ENCODE assay signal across 8 cellular contexts in genomic region chr11:13776134-13776815, GRCh38.
A peak's percentile ranks its signal among the peaks of the same experiment; 100 is the strongest.
DNase-seq lines count a peak whose midpoint lies in the region; ATAC-seq and TF ChIP-seq lines count a peak whose summit lies in the region.

No MANE protein-coding gene starts in this region.

- TF ChIP-seq POLR2A in breast epithelium (IDR thresholded peaks at IDR 0.05), result no peak

- H3K27ac ChIP-seq in breast epithelium (no peak overlapping the region), right cardiac atrium (ENCODE audit: low read length) (no peak overlapping the region)
- H3K27ac ChIP-seq in effector memory CD4-positive, alpha-beta T cell (ENCODE audit: insufficient read depth, low read length, poor library complexity, severe bottlenecking), result no peak overlapping the region

- peaks cover 67% of the 10 kb centered on the region for H3K27me3 Mint-ChIP-seq in MCF 10A (ENCODE audit: insufficient read depth, unreplicated experiment)
- H3K27me3 Mint-ChIP-seq in T-helper 2 cell treated with Interferon-gamma antibody and Interleukin-4, amounts not matched to agents 5 μg/mL and 100 μg/mL, for 36 hours (ENCODE audit: low read depth), result peaks cover 33% of the 10 kb centered on the region

- no peaks in the 10 kb centered on the region for H3K36me3 Mint-ChIP-seq in MCF 10A (ENCODE audit: insufficient read depth, unreplicated experiment)
- no peaks in the 10 kb centered on the region for H3K36me3 Mint-ChIP-seq in T-helper 2 cell treated with Interferon-gamma antibody and Interleukin-4, amounts not matched to agents 5 μg/mL and 100 μg/mL, for 36 hours (ENCODE audit: low read depth)

- no TSS peak for BruUV-seq in MCF 10A (replicated peaks; lab: Mats Ljungman, UMichigan)

- DNase-seq in MCF 10A (ENCODE audit: unreplicated experiment), result peak; percentile 34
- no peak for DNase-seq in breast epithelium (ENCODE audit: low spot score in 2 of 2)
- DNase-seq in RKO (ENCODE audit: low spot score), result peak; percentile 11
- DNase-seq in effector memory CD4-positive, alpha-beta T cell, result peak in 2 of 3 donors; percentile 6 to 19
- DNase-seq in stimulated activated naive CD8-positive, alpha-beta T cell treated with anti-CD3 and anti-CD28 coated beads, Interleukin-15, Interleukin-2, amounts not matched to agents 100 U/mL and 50 U/mL, for 24 hours, result peak; percentile 10
- DNase-seq in right cardiac atrium, result no peak
- DNase-seq in GM19238 (ENCODE audit: insufficient read length, low spot score), result no peak
- DNase-seq in T-helper 2 cell treated with Interferon-gamma antibody and Interleukin-4, amounts not matched to agents 5 μg/mL and 100 μg/mL, for 36 hours (ENCODE audit: low spot score), result no peak

- H3K4me3 Mint-ChIP-seq in MCF 10A (ENCODE audit: unreplicated experiment), result no peak overlapping the region
- H3K4me3 Mint-ChIP-seq in T-helper 2 cell treated with Interferon-gamma antibody and Interleukin-4, amounts not matched to agents 5 μg/mL and 100 μg/mL, for 36 hours, result no peak overlapping the region

- H3K27me3 ChIP-seq in breast epithelium, result no peaks in the 10 kb centered on the region
- H3K27me3 ChIP-seq in effector memory CD4-positive, alpha-beta T cell (replicated peaks; ENCODE audit: control insufficient read depth, insufficient read depth, low read length, poor library complexity, severe bottlenecking), result no peaks in the 10 kb centered on the region
- H3K27me3 ChIP-seq in right cardiac atrium (ENCODE audit: control insufficient read depth, insufficient read depth), result no peaks in the 10 kb centered on the region

- no peak overlapping the region for H3K4me3 ChIP-seq in breast epithelium
- H3K4me3 ChIP-seq in effector memory CD4-positive, alpha-beta T cell (ENCODE audit: insufficient read depth, low read depth, low read length, poor library complexity, severe bottlenecking), result no peak overlapping the region
- H3K4me3 ChIP-seq in right cardiac atrium (ENCODE audit: low read length), result no peak overlapping the region

- TF ChIP-seq CTCF in MCF 10A (IDR thresholded peaks at IDR 0.05; ENCODE audit: unreplicated experiment) (no peak), breast epithelium (IDR thresholded peaks at IDR 0.05) (peak in 1 of 3 donors; percentile 10)

- no peaks in the 10 kb centered on the region for H3K9me3 ChIP-seq in breast epithelium
- H3K9me3 ChIP-seq in effector memory CD4-positive, alpha-beta T cell (ENCODE audit: control insufficient read depth, low read length), result no peaks in the 10 kb centered on the region
- no peaks in the 10 kb centered on the region for H3K9me3 ChIP-seq in right cardiac atrium (ENCODE audit: control insufficient read depth, low read length)

- ATAC-seq in stimulated activated naive CD8-positive, alpha-beta T cell treated with anti-CD3 and anti-CD28 coated beads, Interleukin-15, Interleukin-2, amounts not matched to agents 100 U/mL and 50 U/mL, for 24 hours, result no peak
- no peak for ATAC-seq in right cardiac atrium

- intact Hi-C loops in MCF 10A (cut with micrococcal nuclease), result loop anchor here (1.0 to 10.0 kb wide), 2 partner anchors 473 to 679 kb away; no protein-coding TSS in a partner anchor
- intact Hi-C loops in breast epithelium (cut with DNase I; ENCODE audit: low total_unique reads), result loop anchor here (10.0 kb wide), 1 partner anchor 469 kb away; no protein-coding TSS in a partner anchor
- intact Hi-C loops in right cardiac atrium (cut with DNase I), result loop anchor here in 2 of 4 donors (10.0 kb wide), 1 partner anchor 469 kb away; no protein-coding TSS in a partner anchor

- no peaks in the 10 kb centered on the region for H3K9me3 Mint-ChIP-seq in MCF 10A (ENCODE audit: unreplicated experiment)
- H3K9me3 Mint-ChIP-seq in T-helper 2 cell treated with Interferon-gamma antibody and Interleukin-4, amounts not matched to agents 5 μg/mL and 100 μg/mL, for 36 hours, result no peaks in the 10 kb centered on the region

- H3K4me1 ChIP-seq in breast epithelium (no peaks in the 10 kb centered on the region), right cardiac atrium (ENCODE audit: control insufficient read depth, insufficient read depth, low read length) (no peaks in the 10 kb centered on the region)
- H3K4me1 ChIP-seq in effector memory CD4-positive, alpha-beta T cell (ENCODE audit: control insufficient read depth, insufficient read depth, low read length, poor library complexity, severe bottlenecking), result no peaks in the 10 kb centered on the region

- POLR2A ChIA-PET in MCF 10A (lab: Yijun Ruan, JAX), result no interaction called here

- H3K27ac Mint-ChIP-seq in MCF 10A (ENCODE audit: low read depth, unreplicated experiment), result no peak overlapping the region
- H3K27ac Mint-ChIP-seq in T-helper 2 cell treated with Interferon-gamma antibody and Interleukin-4, amounts not matched to agents 5 μg/mL and 100 μg/mL, for 36 hours, result no peak overlapping the region

- CTCF ChIA-PET in MCF 10A (lab: Yijun Ruan, JAX), result interaction anchor here (0.6 to 5.3 kb wide), 8 partner anchors 11 to 472 kb away, joined by 3 to 46 read pairs (median 4); no protein-coding TSS in a partner anchor

- no peaks in the 10 kb centered on the region for H3K36me3 ChIP-seq in breast epithelium
- no peaks in the 10 kb centered on the region for H3K36me3 ChIP-seq in effector memory CD4-positive, alpha-beta T cell (ENCODE audit: control insufficient read depth, insufficient read depth, low read length)

- 83% methylated on average over 3 of the region's 3 CpGs for WGBS in right cardiac atrium

- H3K4me1 Mint-ChIP-seq in MCF 10A (ENCODE audit: insufficient read depth, unreplicated experiment), result no peaks in the 10 kb centered on the region
- no peaks in the 10 kb centered on the region for H3K4me1 Mint-ChIP-seq in T-helper 2 cell treated with Interferon-gamma antibody and Interleukin-4, amounts not matched to agents 5 μg/mL and 100 μg/mL, for 36 hours (ENCODE audit: low read depth)

Comparison
In these comparisons a context has a peak if more than half of its experiments do, and no peak if none do; other contexts are left out.
1. DNase-seq: peak in MCF 10A (single experiment), RKO (single experiment), effector memory CD4-positive, alpha-beta T cell (2 of 3) and stimulated activated naive CD8-positive, alpha-beta T cell treated with anti-CD3 and anti-CD28 coated beads, Interleukin-15, Interleukin-2, amounts not matched to agents 100 U/mL and 50 U/mL, for 24 hours (single experiment); none in breast epithelium (0 of 2), right cardiac atrium (0 of 3), GM19238 (single experiment) and T-helper 2 cell treated with Interferon-gamma antibody and Interleukin-4, amounts not matched to agents 5 μg/mL and 100 μg/mL, for 36 hours (single experiment).